In genomic region chr7:92251181-92251580, GRCh38 we compare ENCODE assay signal across 12 cellular contexts.
"Had no signal": no experiment of that assay in that cellular context is flagged by ENCODE, and none has a peak within 500 bp of the region (broad histone marks: within the 10 kb centered on the region; RNA-seq: fewer than 3 reads in every experiment).

No MANE protein-coding gene starts in this region.

- H3K4me3 Mint-ChIP-seq: dendritic cell treated with granulocyte-macrophage colony-stimulating factor and Interleukin-4, amounts not matched to agents 40 ng/mL and 50 ng/mL, for 4 days; effector memory CD8-positive, alpha-beta T cell; stimulated activated memory B cell treated with anti-CD40 and anti-IgM and Interleukin-4, amounts not matched to agents 10 μg/mL and 1 μg/mL and 100 μg/mL, for 72 hours had no signal

- H3K4me3 ChIP-seq: gastroesophageal sphincter had no signal

- H3K9me3 ChIP-seq: gastroesophageal sphincter had no signal

- H3K27ac Mint-ChIP-seq: dendritic cell treated with granulocyte-macrophage colony-stimulating factor and Interleukin-4, amounts not matched to agents 40 ng/mL and 50 ng/mL, for 4 days; effector memory CD8-positive, alpha-beta T cell; stimulated activated memory B cell treated with anti-CD40 and anti-IgM and Interleukin-4, amounts not matched to agents 10 μg/mL and 1 μg/mL and 100 μg/mL, for 72 hours had no signal

- H3K36me3 ChIP-seq: gastroesophageal sphincter had no signal

- H3K27me3 ChIP-seq: gastroesophageal sphincter had no signal

- H3K27ac ChIP-seq: gastroesophageal sphincter had no signal

- H3K9me3 Mint-ChIP-seq: effector memory CD8-positive, alpha-beta T cell had no signal

- DNase-seq: activated CD4-positive, alpha-beta T cell treated with anti-CD3 and anti-CD28 coated beads for 4 hours; activated CD8-positive, alpha-beta memory T cell treated with anti-CD3 and anti-CD28 coated beads, Interleukin-2, amount 50 U/mL, for 48 hours; activated naive CD4-positive, alpha-beta T cell; aorta; cerebellar nuclear complex; effector memory CD8-positive, alpha-beta T cell; naive B cell; T-helper 2 cell had no signal

- H3K27me3 Mint-ChIP-seq: dendritic cell treated with granulocyte-macrophage colony-stimulating factor and Interleukin-4, amounts not matched to agents 40 ng/mL and 50 ng/mL, for 4 days; effector memory CD8-positive, alpha-beta T cell; naive B cell; stimulated activated memory B cell treated with anti-CD40 and anti-IgM and Interleukin-4, amounts not matched to agents 10 μg/mL and 1 μg/mL and 100 μg/mL, for 72 hours had no signal

- ATAC-seq: effector memory CD8-positive, alpha-beta T cell; gastroesophageal sphincter; left lobe of liver; stimulated activated memory B cell treated with anti-CD40 and anti-IgM and Interleukin-4, amounts not matched to agents 10 μg/mL and 1 μg/mL and 100 μg/mL, for 72 hours had no signal
